In genomic region chrX:65841263-65841662, GRCh38 we compare ENCODE assay signal across 25 cellular contexts.
"Had no signal": no experiment of that assay in that cellular context is flagged by ENCODE, and none has a peak within 500 bp of the region (broad histone marks: within the 10 kb centered on the region; RNA-seq: fewer than 3 reads in every experiment).

No MANE protein-coding gene starts in this region.

- H3K27ac ChIP-seq: ascending aorta, coronary artery, gastroesophageal sphincter, hepatocyte, left ventricle myocardium inferior, suprapubic skin, tibial nerve had no signal

- ATAC-seq: effector memory CD8-positive, alpha-beta T cell; gastroesophageal sphincter; mucosa of descending colon; natural killer cell treated with Interleukin-12 subunit alpha and Interleukin-12 subunit beta and Interleukin-15 and Interleukin-18, amount 100 ng/mL, for 72 hours; right cardiac atrium; stimulated activated naive B cell treated with anti-CD40 and anti-IgM and Interleukin-4, amounts not matched to agents 10 μg/mL and 1 μg/mL and 100 μg/mL, for 72 hours had no signal

- H3K4me3 ChIP-seq: ascending aorta, coronary artery, gastroesophageal sphincter, hepatocyte, left ventricle myocardium inferior, mucosa of descending colon, suprapubic skin, tibial nerve had no signal

- H3K9me3 ChIP-seq: gastroesophageal sphincter, left ventricle myocardium inferior, mucosa of descending colon, suprapubic skin, tibial nerve had no signal

- H3K4me1 ChIP-seq: ascending aorta, gastroesophageal sphincter, left ventricle myocardium inferior, suprapubic skin, tibial nerve had no signal

- H3K27me3 ChIP-seq: ascending aorta, gastroesophageal sphincter, hepatocyte, suprapubic skin, tibial nerve had no signal

- H3K36me3 ChIP-seq: ascending aorta, gastroesophageal sphincter, left ventricle myocardium inferior, suprapubic skin, tibial nerve had no signal

- DNase-seq: activated CD4-positive, alpha-beta memory T cell treated with anti-CD3 and anti-CD28 coated beads for 36 hours; activated CD4-positive, alpha-beta T cell treated with anti-CD3 and anti-CD28 coated beads, Interleukin-2, amount 10 ng/mL, durations not matched to agents 24 days and 14 days; activated CD4-positive, CD25-positive, alpha-beta regulatory T cell treated with anti-CD3 and anti-CD28 coated beads, Interleukin-2, amount 50 U/mL, for 72 hours; activated CD8-positive, alpha-beta memory T cell treated with anti-CD3 and anti-CD28 coated beads, Interleukin-2, amount 50 U/mL, for 4 hours; activated effector memory CD4-positive, alpha-beta T cell treated with anti-CD3 and anti-CD28 coated beads, Interleukin-2, amount 50 U/mL, for 16 hours; activated naive CD4-positive, alpha-beta T cell treated with anti-CD3 and anti-CD28 coated beads for 36 hours; activated naive CD8-positive, alpha-beta T cell treated with anti-CD3 and anti-CD28 coated beads, Interleukin-2, amount 10 ng/mL, durations not matched to agents 7 days and 5 days; activated T-cell treated with anti-CD3 and anti-CD28 coated beads, Interleukin-2, amount 50 U/mL, for 1 hour; effector memory CD8-positive, alpha-beta T cell; erythroblast; islet precursor cell; left ventricle myocardium inferior; mucosa of descending colon; posterior cingulate gyrus; right cardiac atrium; stimulated activated CD4-positive, alpha-beta T cell treated with anti-CD3 and anti-CD28 coated beads, Interleukin-15, amount 100 ng/mL, for 24 hours; stimulated activated CD4-positive, alpha-beta T cell treated with anti-CD3 and anti-CD28 coated beads, Interleukin-2, amount 100 ng/mL, for 24 hours; stimulated activated naive B cell treated with anti-CD40 and anti-IgM and Interleukin-4, amounts not matched to agents 10 μg/mL and 1 μg/mL and 100 μg/mL, for 72 hours had no signal
